23 cellular contexts compared by ENCODE assay signal in genomic region chr5:175847061-175847460, GRCh38. TPM values are rescaled to one million over a fixed set of nuclear protein-coding genes. Genes with fewer than 3 reads are reported as not detected.
"Had no signal": no experiment of that assay in that cellular context is flagged by ENCODE, and none has a peak within 500 bp of the region (broad histone marks: within the 10 kb centered on the region; RNA-seq: fewer than 3 reads in every experiment).

No MANE protein-coding gene starts in this region.

- FAIRE-seq: HTR-8/SVneo, K562, RCC 7860 had no signal

- H3K4me2 ChIP-seq: KMS-11 had no signal

- H3K9me3 ChIP-seq: SJSA1 had no signal

- H3K4me3 ChIP-seq: K562, SJSA1, SK-N-MC had no signal

- H3K9ac ChIP-seq: KMS-11 had no signal

- H3K36me3 ChIP-seq: SJSA1 had no signal

- DNase-seq: MM.1S, NCI-H1092 treated with DMSO at 0.1 percent for 48 hours, NCI-H1436, NCI-H187, NCI-H2029, NCI-H2081 treated with DMSO at 0.1 percent for 48 hours, NCI-H2171, NCI-H226, NCI-H446, NCI-H510A, NCI-H524 treated with DMSO at 0.1 percent for 48 hours, NCI-H774, Right ventricle myocardium superior, SIG-M5 had no signal

- H3K27ac ChIP-seq: HL-60, KMS-11, SJSA1, SK-N-MC had no signal

RNA-seq across cellular contexts. Expression of gene CPLX2, which starts 24.3 kb away (rescaled TPM):
- total RNA-seq: K562, M059J, Right ventricle myocardium superior, SJSA1 had no signal
- polyA plus RNA-seq: IgD-negative memory B cell, K562 had no signal
